13 cellular contexts compared by ENCODE assay signal in the genomic region with DNA sequence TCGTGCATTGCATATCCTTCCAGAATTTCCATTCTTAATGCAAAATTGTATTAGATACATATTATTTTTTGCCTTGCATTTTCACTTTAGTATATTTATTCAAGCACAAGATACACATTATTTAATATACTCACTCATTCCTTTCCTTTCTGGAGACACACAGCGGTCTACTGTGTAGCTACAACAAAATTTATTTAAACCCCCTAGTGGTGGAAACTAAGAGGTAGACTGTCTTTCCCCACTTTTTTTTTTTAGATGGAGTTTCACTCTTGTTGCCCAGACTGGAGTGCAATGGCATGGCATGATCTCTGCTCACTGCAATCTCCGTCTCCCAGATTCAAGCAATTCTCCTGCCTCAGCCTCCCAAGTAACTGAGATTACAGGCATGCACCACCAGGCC.
DNase-seq lines count a peak whose midpoint lies in the region; ATAC-seq and TF ChIP-seq lines count a peak whose summit lies in the region.
"Had no signal": no experiment of that assay in that cellular context is flagged by ENCODE, and none has a peak within 500 bp of the region (broad histone marks: within the 10 kb centered on the region; RNA-seq: fewer than 3 reads in every experiment).

No MANE protein-coding gene starts in this region.

- CTCF ChIA-PET in A673 (lab: Charles Lee), result no interaction called here

- no peak overlapping the region for H3K4me2 ChIP-seq in OCI-LY3 (ENCODE audit: low read length)

- no TSS peak for BruUV-seq in A673 (replicated peaks; lab: Mats Ljungman, UMichigan)

- H3K4me1 ChIP-seq in A673 (ENCODE audit: insufficient read depth, low read length, poor library complexity, severe bottlenecking) (no peaks in the 10 kb centered on the region), OCI-LY3 (ENCODE audit: low read length) (no peaks in the 10 kb centered on the region), endodermal cell (ENCODE audit: control insufficient read depth, insufficient read depth, low read length) (peaks cover under 1% of the 10 kb centered on the region)

- no peaks in the 10 kb centered on the region for H3K36me3 Mint-ChIP-seq in endodermal cell (ENCODE audit: low read depth)
- H3K36me3 Mint-ChIP-seq in stimulated activated memory B cell treated with anti-CD40 and anti-IgM and Interleukin-4, amounts not matched to agents 10 μg/mL and 1 μg/mL and 100 μg/mL, for 72 hours, result no peaks in the 10 kb centered on the region
- no peaks in the 10 kb centered on the region for H3K36me3 Mint-ChIP-seq in CD14-positive monocyte

- intact Hi-C loops in A673 (cut with micrococcal nuclease; ENCODE audit: unreplicated experiment), result no loop called here
- intact Hi-C loops in CD14-positive monocyte (cut with micrococcal nuclease), result no loop called here
- intact Hi-C loops in Right ventricle myocardium superior (cut with DNase I), result no loop called here

- no peak overlapping the region for H3K4me3 Mint-ChIP-seq in endodermal cell
- H3K4me3 Mint-ChIP-seq in stimulated activated memory B cell treated with anti-CD40 and anti-IgM and Interleukin-4, amounts not matched to agents 10 μg/mL and 1 μg/mL and 100 μg/mL, for 72 hours, result no peak overlapping the region
- H3K4me3 Mint-ChIP-seq in CD14-positive monocyte, result no peak overlapping the region
- H3K4me3 Mint-ChIP-seq: stimulated activated naive CD8-positive, alpha-beta T cell treated with anti-CD3 and anti-CD28 coated beads, Interleukin-15, amount 100 ng/mL, for 72 hours had no signal

- no peaks in the 10 kb centered on the region for H3K79me2 ChIP-seq in OCI-LY3 (ENCODE audit: low read length)

- no peaks in the 10 kb centered on the region for H3K9me3 ChIP-seq in A673 (ENCODE audit: low read depth, low read length, poor library complexity, severe bottlenecking)
- no peaks in the 10 kb centered on the region for H3K9me3 ChIP-seq in OCI-LY3 (ENCODE audit: insufficient read depth, low read length)
- H3K9me3 ChIP-seq in endodermal cell (ENCODE audit: control insufficient read depth, low read length), result no peaks in the 10 kb centered on the region

- ATAC-seq in stimulated activated memory B cell treated with anti-CD40 and anti-IgM and Interleukin-4, amounts not matched to agents 10 μg/mL and 1 μg/mL and 100 μg/mL, for 72 hours, result no peak
- no peak for ATAC-seq in Right ventricle myocardium superior (ENCODE audit: poor library complexity)
- ATAC-seq: stimulated activated naive CD8-positive, alpha-beta T cell treated with anti-CD3 and anti-CD28 coated beads, Interleukin-15, amount 100 ng/mL, for 72 hours had no signal

- WGBS in endodermal cell (ENCODE audit: insufficient coverage in 1 of 2, insufficient read length in 1 of 2), 2 experiments, result 93 to 98% methylated on average over 3 of the region's 3 CpGs

- H3K4me3 ChIP-seq in A673 (ENCODE audit: low read depth, low read length, poor library complexity, severe bottlenecking), result no peak overlapping the region
- no peak overlapping the region for H3K4me3 ChIP-seq in OCI-LY3 (ENCODE audit: low read length)
- H3K4me3 ChIP-seq in endodermal cell (ENCODE audit: low read length), result no peak overlapping the region

- H3K36me3 ChIP-seq in A673 (ENCODE audit: insufficient read depth, low read length, poor library complexity, severe bottlenecking) (no peaks in the 10 kb centered on the region), OCI-LY3 (replicated peaks; ENCODE audit: low read depth, low read length) (no peaks in the 10 kb centered on the region), endodermal cell (ENCODE audit: control insufficient read depth, insufficient read depth, low read length) (no peaks in the 10 kb centered on the region)

- H3K27ac Mint-ChIP-seq in endodermal cell, result no peak overlapping the region
- no peak overlapping the region for H3K27ac Mint-ChIP-seq in stimulated activated memory B cell treated with anti-CD40 and anti-IgM and Interleukin-4, amounts not matched to agents 10 μg/mL and 1 μg/mL and 100 μg/mL, for 72 hours
- no peak overlapping the region for H3K27ac Mint-ChIP-seq in CD14-positive monocyte
- H3K27ac Mint-ChIP-seq: stimulated activated naive CD8-positive, alpha-beta T cell treated with anti-CD3 and anti-CD28 coated beads, Interleukin-15, amount 100 ng/mL, for 72 hours had no signal

- no peaks in the 10 kb centered on the region for H3K27me3 ChIP-seq in A673 (replicated peaks; ENCODE audit: insufficient read depth, low read depth, low read length, poor library complexity)
- H3K27me3 ChIP-seq in OCI-LY3 (ENCODE audit: low read depth, low read length), result no peaks in the 10 kb centered on the region
- no peaks in the 10 kb centered on the region for H3K27me3 ChIP-seq in endodermal cell (ENCODE audit: control insufficient read depth, insufficient read depth, low read length, poor library complexity, severe bottlenecking)

- H3K9ac ChIP-seq in OCI-LY3 (ENCODE audit: low read length) (no peak overlapping the region), endodermal cell (ENCODE audit: extremely low read depth, low read length, poor library complexity, severe bottlenecking) (no peak overlapping the region)

- peak; percentile 19 for DNase-seq in A673 (ENCODE audit: low spot score)
- DNase-seq in endodermal cell, result no peak
- no peak for DNase-seq in CD14-positive monocyte (ENCODE audit: low spot score)
- DNase-seq in COR-L47 (lab: John Stamatoyannopoulos, UW), result no peak
- no peak for DNase-seq in Right ventricle myocardium superior
- DNase-seq: activated CD4-positive, alpha-beta T cell treated with anti-CD3 and anti-CD28 coated beads, Interleukin-2, amount 50 U/mL, for 48 hours; activated naive CD4-positive, alpha-beta T cell treated with Interleukin-2 at 50 U/mL for 16 hours; NCI-H1105 treated with DMSO at 0.1 percent for 48 hours; NCI-H526 treated with DMSO at 0.1 percent for 48 hours; stimulated activated naive CD8-positive, alpha-beta T cell treated with anti-CD3 and anti-CD28 coated beads, Interleukin-15, amount 100 ng/mL, for 72 hours had no signal

- H3K9me3 Mint-ChIP-seq in endodermal cell, result no peaks in the 10 kb centered on the region
- H3K9me3 Mint-ChIP-seq in stimulated activated memory B cell treated with anti-CD40 and anti-IgM and Interleukin-4, amounts not matched to agents 10 μg/mL and 1 μg/mL and 100 μg/mL, for 72 hours, result peaks cover 3% of the 10 kb centered on the region
- H3K9me3 Mint-ChIP-seq in CD14-positive monocyte, result peaks cover 0 to 5% (median 3%) of the 10 kb centered on the region in 7 donors
- H3K9me3 Mint-ChIP-seq: stimulated activated naive CD8-positive, alpha-beta T cell treated with anti-CD3 and anti-CD28 coated beads, Interleukin-15, amount 100 ng/mL, for 72 hours had no signal

- H3K27me3 Mint-ChIP-seq in endodermal cell (ENCODE audit: insufficient read depth) (no peaks in the 10 kb centered on the region), CD14-positive monocyte (ENCODE audit: low read depth in 3 of 3) (peaks cover 0 to 3% (median 0%) of the 10 kb centered on the region in 3 donors)
- H3K27me3 Mint-ChIP-seq in stimulated activated memory B cell treated with anti-CD40 and anti-IgM and Interleukin-4, amounts not matched to agents 10 μg/mL and 1 μg/mL and 100 μg/mL, for 72 hours, result no peaks in the 10 kb centered on the region
- H3K27me3 Mint-ChIP-seq: stimulated activated naive CD8-positive, alpha-beta T cell treated with anti-CD3 and anti-CD28 coated beads, Interleukin-15, amount 100 ng/mL, for 72 hours had no signal

- POLR2A ChIA-PET in A673 (lab: Charles Lee; ENCODE audit: low non-redundant PET), result no interaction called here

- H2AFZ ChIP-seq in OCI-LY3 (ENCODE audit: low read depth, low read length), result no peak overlapping the region

- H3K27ac ChIP-seq in A673 (ENCODE audit: low read depth, low read length, poor library complexity, severe bottlenecking), result no peak overlapping the region
- no peak overlapping the region for H3K27ac ChIP-seq in OCI-LY3 (ENCODE audit: low read length)
- H3K27ac ChIP-seq in endodermal cell (ENCODE audit: low read depth, low read length), result no peak overlapping the region

- TF ChIP-seq CTCF in A673 (conservative IDR thresholded peaks at IDR 0.05; ENCODE audit: low read depth, low read length) (peak; percentile 46), GM12873 (IDR thresholded peaks at IDR 0.05; ENCODE audit: insufficient read depth, low read depth, low read length, missing control alignments) (peak; percentile 6), OCI-LY3 (IDR thresholded peaks at IDR 0.05; ENCODE audit: low read depth, low read length) (peak; percentile 19), endodermal cell (conservative IDR thresholded peaks at IDR 0.05) (peak; percentile 74), CD14-positive monocyte (IDR thresholded peaks at IDR 0.05) (no peak)

- H4K20me1 ChIP-seq in OCI-LY3 (ENCODE audit: insufficient read depth, low read length), result no peaks in the 10 kb centered on the region

- peaks cover 9% of the 10 kb centered on the region for H3K4me1 Mint-ChIP-seq in endodermal cell
- no peaks in the 10 kb centered on the region for H3K4me1 Mint-ChIP-seq in stimulated activated memory B cell treated with anti-CD40 and anti-IgM and Interleukin-4, amounts not matched to agents 10 μg/mL and 1 μg/mL and 100 μg/mL, for 72 hours
- no peaks in the 10 kb centered on the region for H3K4me1 Mint-ChIP-seq in CD14-positive monocyte
- H3K4me1 Mint-ChIP-seq: stimulated activated naive CD8-positive, alpha-beta T cell treated with anti-CD3 and anti-CD28 coated beads, Interleukin-15, amount 100 ng/mL, for 72 hours had no signal
